8 cellular contexts compared by ENCODE assay signal in the genomic region with DNA sequence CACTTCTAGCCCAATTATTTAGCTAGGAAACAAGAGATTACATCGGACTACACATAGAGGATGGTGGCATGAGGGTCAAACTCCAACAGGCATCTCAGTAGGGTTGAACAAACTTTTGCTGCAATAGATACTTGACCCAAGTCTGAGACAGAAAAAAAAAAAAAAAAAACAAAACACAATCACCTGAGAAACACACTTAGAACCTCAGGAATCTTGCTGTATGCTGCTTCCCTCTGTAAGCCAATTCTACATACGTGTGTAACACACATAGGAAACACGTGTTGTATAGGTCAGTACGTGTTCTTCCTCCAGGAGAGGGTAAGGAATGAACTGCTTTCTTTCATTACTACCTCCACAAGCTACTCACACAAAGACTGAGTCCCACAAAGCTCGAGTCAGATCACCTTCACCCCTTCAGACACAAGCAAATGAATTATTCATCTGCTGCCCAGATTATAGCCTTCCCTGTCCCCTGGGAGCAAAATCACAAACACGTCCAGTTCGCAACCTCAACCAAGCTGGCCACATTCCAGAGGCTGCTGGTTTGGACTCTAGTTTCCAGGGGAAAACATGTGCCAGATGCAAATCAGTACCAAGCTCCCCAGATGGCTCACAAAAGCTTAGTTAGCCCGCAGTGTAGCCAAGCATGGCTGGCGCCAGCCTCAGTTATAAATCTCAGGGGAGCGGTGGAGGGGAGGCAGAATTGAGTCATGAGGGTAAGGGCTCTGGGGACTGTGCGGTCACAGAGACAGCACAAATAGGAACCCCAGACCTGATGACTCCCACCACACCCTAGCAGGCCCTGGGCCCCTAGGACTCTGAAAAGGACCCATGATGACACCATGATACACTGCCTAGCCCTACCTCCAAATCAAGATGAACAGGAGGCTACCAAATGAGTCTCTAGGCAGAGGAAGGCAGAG.
DNase-seq lines count a peak whose midpoint lies in the region; ATAC-seq and TF ChIP-seq lines count a peak whose summit lies in the region.

No MANE protein-coding gene starts in this region.

- no peaks in the 10 kb centered on the region for H3K27me3 Mint-ChIP-seq in nephron (ENCODE audit: low read depth)

- DNase-seq in AG10803 (ENCODE audit: low read depth), result peak; percentile 99
- DNase-seq in NCI-H82 (lab: John Stamatoyannopoulos, UW), result peak; percentile 97
- no peak for DNase-seq in epithelial cell of prostate (ENCODE audit: low read depth, low spot score)
- DNase-seq in activated gamma-delta T cell (lab: John Stamatoyannopoulos, UW), result no peak
- DNase-seq in activated CD8-positive, alpha-beta memory T cell treated with anti-CD3 and anti-CD28 coated beads, Interleukin-2, amount 50 U/mL, for 48 hours, result no peak

- no peak for TF ChIP-seq CTCF in AG10803 (conservative IDR thresholded peaks at IDR 0.05; ENCODE audit: low read length)
- no peak for TF ChIP-seq CTCF in nephron (IDR thresholded peaks at IDR 0.05; ENCODE audit: unreplicated experiment in 3 of 3)

- H3K4me1 Mint-ChIP-seq in nephron, result peaks cover 52% of the 10 kb centered on the region

- H3K36me3 Mint-ChIP-seq in nephron (ENCODE audit: low read depth), result peaks cover 17% of the 10 kb centered on the region

- H3K27ac ChIP-seq in epithelial cell of prostate, result peak overlapping the region; percentile 90

- peak overlapping the region; percentile 23; the same call in 1 of the 2 replicates for H3K4me3 ChIP-seq in AG10803 (ENCODE audit: low read length)

- H3K9me3 Mint-ChIP-seq in nephron, result no peaks in the 10 kb centered on the region

- peak overlapping the region; percentile 44 to 94 (median 53) for H3K27ac Mint-ChIP-seq in nephron

- peak overlapping the region in 1 of 3 experiments; percentile 18 for H3K4me3 Mint-ChIP-seq in nephron

- ATAC-seq in GM18517 (IDR thresholded peaks at IDR 0.05; ENCODE audit: unreplicated experiment) (peak; percentile 92), HG02938 (IDR thresholded peaks at IDR 0.05; ENCODE audit: unreplicated experiment) (peak; percentile 89)

Comparison
In these comparisons a context has a peak if more than half of its experiments do, and no peak if none do; other contexts are left out.
1. DNase-seq: peak in AG10803 (single experiment) and NCI-H82 (single experiment); none in epithelial cell of prostate (single experiment), activated gamma-delta T cell (single experiment) and activated CD8-positive, alpha-beta memory T cell treated with anti-CD3 and anti-CD28 coated beads, Interleukin-2, amount 50 U/mL, for 48 hours (single experiment).